In the genomic region with DNA sequence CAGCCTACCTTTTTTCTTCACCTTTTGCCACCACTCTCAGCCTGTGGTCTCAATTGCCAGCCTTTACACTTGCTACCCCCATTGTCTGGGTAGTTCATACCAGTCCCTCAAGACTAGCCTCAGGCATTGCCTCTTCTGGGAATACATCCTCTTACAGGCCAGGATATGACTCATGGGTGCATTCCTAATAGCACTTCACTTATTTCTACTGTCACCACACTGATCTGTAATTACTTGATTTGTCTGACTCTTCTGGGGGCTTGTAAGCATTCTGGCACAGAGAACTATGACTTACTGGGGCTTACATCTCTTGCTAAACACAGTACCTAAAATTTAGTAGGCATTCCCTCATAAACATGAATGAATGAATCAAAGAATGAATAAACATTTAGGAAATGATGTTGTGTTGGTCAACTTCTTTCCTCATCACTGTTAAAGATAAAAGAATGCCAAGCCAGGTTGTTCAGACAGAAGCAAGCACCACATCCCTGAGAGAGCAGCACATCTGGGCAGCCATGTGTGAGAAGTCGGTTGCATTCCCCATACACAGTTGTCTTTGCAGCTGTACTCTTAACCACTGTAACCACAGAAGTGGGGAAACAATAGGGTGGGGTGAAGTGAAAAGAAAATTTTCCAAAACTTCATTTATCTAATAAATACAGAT, we compare ENCODE assay signal across 9 cellular contexts. TPM values are rescaled to one million over a fixed set of nuclear protein-coding genes. Genes with fewer than 3 reads are reported as not detected.
DNase-seq lines count a peak whose midpoint lies in the region; ATAC-seq and TF ChIP-seq lines count a peak whose summit lies in the region.
"Had no signal": no experiment of that assay in that cellular context is flagged by ENCODE, and none has a peak within 500 bp of the region (broad histone marks: within the 10 kb centered on the region; RNA-seq: fewer than 3 reads in every experiment).

No MANE protein-coding gene starts in this region.

- H3K27me3 ChIP-seq in HL-60 (ENCODE audit: insufficient read depth, poor library complexity, severe bottlenecking), result no peaks in the 10 kb centered on the region
- no peaks in the 10 kb centered on the region for H3K27me3 ChIP-seq in neuronal stem cell (ENCODE audit: control insufficient read depth in 3 of 3, insufficient read depth in 3 of 3, low read depth in 1 of 3, low read length in 3 of 3)

- H3K36me3 Mint-ChIP-seq in activated B cell treated with CpG ODN at 0.5 μM for 24 hours (ENCODE audit: low read depth), result no peaks in the 10 kb centered on the region

- no peak overlapping the region for H3K4me2 ChIP-seq in neuronal stem cell (ENCODE audit: insufficient read depth, low read length, poor library complexity, severe bottlenecking)

- no peak overlapping the region for H3K23ac ChIP-seq in neuronal stem cell (ENCODE audit: low read depth, low read length, poor library complexity)

- H2BK120ac ChIP-seq in neuronal stem cell (ENCODE audit: low read depth, low read length), result no peak overlapping the region

- intact Hi-C loops in activated B cell treated with CpG ODN at 0.5 μM for 24 hours (cut with micrococcal nuclease), result no loop called here

- H3K27me3 Mint-ChIP-seq in activated B cell treated with CpG ODN at 0.5 μM for 24 hours, result no peaks in the 10 kb centered on the region

- ATAC-seq in activated B cell treated with CpG ODN at 0.5 μM for 24 hours (ENCODE audit: low read depth) (peak; percentile 67), GM21390 (IDR thresholded peaks at IDR 0.05; ENCODE audit: unreplicated experiment) (no peak)

- H3K9me3 ChIP-seq in mesodermal cell (ENCODE audit: control insufficient read depth, low read length) (no peaks in the 10 kb centered on the region), neuronal stem cell (replicated peaks in 1 of 2; ENCODE audit: control insufficient read depth in 2 of 2, insufficient read depth in 1 of 2, low read depth in 1 of 2, low read length in 2 of 2) (no peaks in the 10 kb centered on the region)

- no peak overlapping the region for H4K8ac ChIP-seq in neuronal stem cell (ENCODE audit: low read depth, low read length)

- no peaks in the 10 kb centered on the region for H3K9me3 Mint-ChIP-seq in activated B cell treated with CpG ODN at 0.5 μM for 24 hours

- H2BK15ac ChIP-seq in neuronal stem cell (ENCODE audit: low read length), result no peak overlapping the region

- H3K27ac ChIP-seq in HL-60 (replicated peaks) (peak overlapping the region; percentile 73), mesodermal cell (ENCODE audit: low read depth, low read length, severe bottlenecking) (peak overlapping the region; percentile 81), neuronal stem cell (replicated peaks; ENCODE audit: low read length) (no peak overlapping the region)
- H3K27ac ChIP-seq: 22Rv1 had no signal

- CTCF ChIA-PET in activated B cell treated with CpG ODN at 0.5 μM for 24 hours (lab: Charles Lee), result no interaction called here

- H3K9ac ChIP-seq in neuronal stem cell (ENCODE audit: low read depth, low read length, poor library complexity), result no peak overlapping the region

- DNase-seq in SIG-M5 treated with dmso at 0.1 percent for 504 hours (lab: John Stamatoyannopoulos, UW; ENCODE audit: unreplicated experiment) (peak; percentile 75), SIG-M5 (lab: John Stamatoyannopoulos, UW) (no peak), HL-60 (ENCODE audit: low read depth in 1 of 2, low spot score in 1 of 2) (peak; percentile 30 to 83), activated B cell treated with CpG ODN at 0.5 μM for 24 hours (no peak), neuronal stem cell (ENCODE audit: low spot score) (no peak)
- no peak for DNase-seq in activated effector memory CD4-positive, alpha-beta T cell treated with Interleukin-2 at 50 U/mL for 16 hours

- no peak overlapping the region for H3K18ac ChIP-seq in neuronal stem cell (ENCODE audit: low read length)

- no peak overlapping the region for H3K4ac ChIP-seq in neuronal stem cell (ENCODE audit: low read length)

- H3K14ac ChIP-seq in neuronal stem cell (ENCODE audit: low read length), result no peak overlapping the region

- no peak overlapping the region for H2AK5ac ChIP-seq in neuronal stem cell (ENCODE audit: low read depth, low read length)

- H4K91ac ChIP-seq in neuronal stem cell (ENCODE audit: low read depth, low read length, poor library complexity), result no peak overlapping the region

- H3K4me1 ChIP-seq in mesodermal cell (ENCODE audit: control insufficient read depth, insufficient read depth, low read length, poor library complexity, severe bottlenecking) (peaks cover 19% of the 10 kb centered on the region), neuronal stem cell (ENCODE audit: control insufficient read depth in 2 of 2, insufficient read depth in 1 of 2, low read depth in 1 of 2, low read length in 2 of 2) (no peaks in the 10 kb centered on the region)

- 100% methylated on average over 1 of the region's 1 CpG; no CpG with 5 or more reads in 1 of the 2 experiments for WGBS in mesodermal cell (ENCODE audit: insufficient coverage in 2 of 2), 2 experiments
- WGBS in neuronal stem cell (ENCODE audit: extremely low coverage in 2 of 2, insufficient read length in 2 of 2, insufficient replicate concordance in 1 of 2), 2 donors, result no CpG with 5 or more reads among the region's 1 CpG

- H3K4me1 Mint-ChIP-seq in activated B cell treated with CpG ODN at 0.5 μM for 24 hours, result peaks cover 8% of the 10 kb centered on the region

- H3K79me1 ChIP-seq in neuronal stem cell (ENCODE audit: low read depth, low read length), result no peaks in the 10 kb centered on the region

- no peak overlapping the region for H3K4me3 ChIP-seq in HL-60 (replicated peaks; ENCODE audit: insufficient read depth, low read length)
- H3K4me3 ChIP-seq in mesodermal cell (ENCODE audit: extremely low read depth, insufficient read depth, low read length, poor library complexity, severe bottlenecking), result no peak overlapping the region
- H3K4me3 ChIP-seq in neuronal stem cell (ENCODE audit: low read length in 2 of 2), result no peak overlapping the region

- H3K36me3 ChIP-seq in mesodermal cell (ENCODE audit: control insufficient read depth, insufficient read depth, low read length), result no peaks in the 10 kb centered on the region
- no peaks in the 10 kb centered on the region for H3K36me3 ChIP-seq in neuronal stem cell (replicated peaks in 1 of 2; ENCODE audit: control insufficient read depth in 2 of 2, insufficient read depth in 2 of 2, low read length in 2 of 2)

- no peak for TF ChIP-seq CTCF in HL-60 (IDR thresholded peaks at IDR 0.05; ENCODE audit: insufficient read depth, low read length)
- no peak for TF ChIP-seq CTCF in activated B cell treated with CpG ODN at 0.5 μM for 24 hours (IDR thresholded peaks at IDR 0.05)

- H3K4me3 Mint-ChIP-seq in activated B cell treated with CpG ODN at 0.5 μM for 24 hours, result no peak overlapping the region

- H3K27ac Mint-ChIP-seq in activated B cell treated with CpG ODN at 0.5 μM for 24 hours, result no peak overlapping the region

- POLR2A ChIA-PET in activated B cell treated with CpG ODN at 0.5 μM for 24 hours (lab: Charles Lee), result no interaction called here

- no peak overlapping the region for H2BK12ac ChIP-seq in neuronal stem cell (ENCODE audit: low read length)

- H2AFZ ChIP-seq in neuronal stem cell (ENCODE audit: low read length), result no peak overlapping the region

- H2BK5ac ChIP-seq in neuronal stem cell (ENCODE audit: low read length), result no peak overlapping the region

RNA-seq across cellular contexts. Expression of a gene that starts 27.6 kb away (rescaled TPM):
- total RNA-seq in activated B cell treated with CpG ODN at 0.5 μM for 24 hours, result 1.9 and 3.0 TPM in 2 replicates
- polyA plus RNA-seq in mesodermal cell (2013, experiment 1 of 2), result 4.3 TPM
- polyA plus RNA-seq in mesodermal cell (2013, experiment 2 of 2), result 3.9 TPM
- not detected for polyA plus RNA-seq in neuronal stem cell (2013, experiment 1 of 2)
- not detected for polyA plus RNA-seq in neuronal stem cell (2013, experiment 2 of 2)

RNA-seq across cellular contexts. Expression of a gene that starts 54.2 kb away (rescaled TPM):
- not detected in 2 replicates for total RNA-seq in activated B cell treated with CpG ODN at 0.5 μM for 24 hours
- not detected for polyA plus RNA-seq in mesodermal cell (2013, experiment 1 of 2)
- polyA plus RNA-seq in mesodermal cell (2013, experiment 2 of 2), result not detected
- 0.06 TPM for polyA plus RNA-seq in neuronal stem cell (2013, experiment 1 of 2)
- polyA plus RNA-seq in neuronal stem cell (2013, experiment 2 of 2), result not detected

Comparison
In these comparisons a context has a peak if more than half of its experiments do, and no peak if none do; other contexts are left out.
1. DNase-seq: peak in SIG-M5 treated with dmso at 0.1 percent for 504 hours (single experiment) and HL-60 (2 of 2); none in SIG-M5 (single experiment), activated B cell treated with CpG ODN at 0.5 μM for 24 hours (single experiment), activated effector memory CD4-positive, alpha-beta T cell treated with Interleukin-2 at 50 U/mL for 16 hours (single experiment) and neuronal stem cell (single experiment).